In the genomic region with DNA sequence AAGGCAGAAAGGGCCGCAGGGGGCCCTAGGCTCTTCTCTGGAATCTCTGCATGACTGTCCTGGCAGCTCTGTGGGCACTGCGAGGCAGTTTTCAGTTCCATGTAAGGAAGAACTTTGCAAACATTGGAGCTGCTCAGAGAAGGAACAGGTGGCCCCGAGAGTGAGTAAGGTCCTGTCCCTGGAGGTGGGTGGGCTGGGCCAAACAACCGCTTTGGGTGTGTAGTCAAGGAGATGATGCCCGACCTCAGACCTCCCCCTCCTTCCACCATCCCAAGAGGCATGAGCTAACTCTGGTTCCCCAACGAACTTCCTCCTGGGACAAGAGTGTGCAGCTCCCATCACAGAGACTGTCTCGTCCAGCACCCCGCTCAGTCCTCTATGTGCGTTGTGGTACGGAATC, we compare ENCODE assay signal across 14 cellular contexts. TPM values are rescaled to one million over a fixed set of nuclear protein-coding genes. Genes with fewer than 3 reads are reported as not detected.
DNase-seq lines count a peak whose midpoint lies in the region; ATAC-seq and TF ChIP-seq lines count a peak whose summit lies in the region.
"Had no signal": no experiment of that assay in that cellular context is flagged by ENCODE, and none has a peak within 500 bp of the region (broad histone marks: within the 10 kb centered on the region; RNA-seq: fewer than 3 reads in every experiment).

No MANE protein-coding gene starts in this region.

- H3K4me3 ChIP-seq in HL-60 (replicated peaks; ENCODE audit: insufficient read depth, low read length) = no peak overlapping the region
- no peak overlapping the region for H3K4me3 ChIP-seq in right cardiac atrium (ENCODE audit: low read length)
- H3K4me3 ChIP-seq: dorsolateral prefrontal cortex had no signal

- intact Hi-C loops in right cardiac atrium (cut with DNase I) = no loop called here

- ATAC-seq in SK-N-SH treated with all-trans-retinoic acid at 6 μM for 48 hours (peak; percentile 6; the same call in 2 of the 3 replicates), right cardiac atrium (peak; percentile 54 to 60), HG03135 (IDR thresholded peaks at IDR 0.05; ENCODE audit: unreplicated experiment) (no peak)
- peak; percentile 60 to 63 for ATAC-seq in stimulated activated naive B cell treated with anti-CD40 and anti-IgM and Interleukin-4, amounts not matched to agents 10 μg/mL and 1 μg/mL and 100 μg/mL, for 72 hours (replicated peaks)
- ATAC-seq: activated CD8-positive, alpha-beta T cell treated with anti-CD3 and anti-CD28 coated beads, Interleukin-2, amount 10 ng/mL, durations not matched to agents 7 days and 5 days; activated naive CD4-positive, alpha-beta T cell treated with anti-CD3 and anti-CD28 coated beads, Interleukin-2, amount 50 U/mL, for 72 hours had no signal

- H3K27ac ChIP-seq in HL-60 (replicated peaks) (no peak overlapping the region; the same call in 1 of the 2 replicates), right cardiac atrium (ENCODE audit: low read length) (no peak overlapping the region)

- H3K4me1 ChIP-seq in right cardiac atrium (ENCODE audit: control insufficient read depth, insufficient read depth, low read length) = no peaks in the 10 kb centered on the region

- H3K4me3 Mint-ChIP-seq in stimulated activated naive B cell treated with anti-CD40 and anti-IgM and Interleukin-4, amounts not matched to agents 10 μg/mL and 1 μg/mL and 100 μg/mL, for 72 hours = peak overlapping the region; percentile 58 to 83
- H3K4me3 Mint-ChIP-seq: activated CD8-positive, alpha-beta T cell treated with anti-CD3 and anti-CD28 coated beads, Interleukin-2, amount 10 ng/mL, durations not matched to agents 7 days and 5 days had no signal

- no peaks in the 10 kb centered on the region for H3K36me3 Mint-ChIP-seq in stimulated activated naive B cell treated with anti-CD40 and anti-IgM and Interleukin-4, amounts not matched to agents 10 μg/mL and 1 μg/mL and 100 μg/mL, for 72 hours
- H3K36me3 Mint-ChIP-seq: activated naive CD4-positive, alpha-beta T cell treated with anti-CD3 and anti-CD28 coated beads, Interleukin-2, amount 50 U/mL, for 72 hours had no signal

- WGBS in right cardiac atrium = 64% methylated on average over 10 of the region's 10 CpGs

- no peaks in the 10 kb centered on the region for H3K9me3 Mint-ChIP-seq in stimulated activated naive B cell treated with anti-CD40 and anti-IgM and Interleukin-4, amounts not matched to agents 10 μg/mL and 1 μg/mL and 100 μg/mL, for 72 hours
- H3K9me3 Mint-ChIP-seq: activated naive CD4-positive, alpha-beta T cell treated with anti-CD3 and anti-CD28 coated beads, Interleukin-2, amount 50 U/mL, for 72 hours had no signal

- H3K27me3 Mint-ChIP-seq in stimulated activated naive B cell treated with anti-CD40 and anti-IgM and Interleukin-4, amounts not matched to agents 10 μg/mL and 1 μg/mL and 100 μg/mL, for 72 hours = peaks cover 6 to 8% of the 10 kb centered on the region in 2 donors

- DNase-seq in HL-60 (ENCODE audit: low read depth in 1 of 2, low spot score in 1 of 2) (peak; percentile 45 to 90), right cardiac atrium (peak; percentile 65 to 75 (median 65)), UCSD-AML1 (lab: John Stamatoyannopoulos, UW; ENCODE audit: unreplicated experiment) (no peak), KG1 (lab: John Stamatoyannopoulos, UW) (no peak)
- DNase-seq in stimulated activated naive B cell treated with anti-CD40 and anti-IgM and Interleukin-4, amounts not matched to agents 10 μg/mL and 1 μg/mL and 100 μg/mL, for 72 hours = peak; percentile 37
- no peak for DNase-seq in activated CD4-positive, alpha-beta T cell treated with anti-CD3 and anti-CD28 coated beads, Interleukin-2, amount 50 U/mL, for 4 hours
- DNase-seq: activated CD8-positive, alpha-beta T cell treated with anti-CD3 and anti-CD28 coated beads, Interleukin-2, amount 10 ng/mL, durations not matched to agents 7 days and 5 days; NCI-H2081; T-helper 2 cell had no signal

- TF ChIP-seq CTCF in HL-60 (IDR thresholded peaks at IDR 0.05; ENCODE audit: insufficient read depth, low read length) = no peak

- H3K27ac Mint-ChIP-seq in stimulated activated naive B cell treated with anti-CD40 and anti-IgM and Interleukin-4, amounts not matched to agents 10 μg/mL and 1 μg/mL and 100 μg/mL, for 72 hours = peak overlapping the region; percentile 89
- H3K27ac Mint-ChIP-seq: activated CD8-positive, alpha-beta T cell treated with anti-CD3 and anti-CD28 coated beads, Interleukin-2, amount 10 ng/mL, durations not matched to agents 7 days and 5 days had no signal

- H3K9me3 ChIP-seq in right cardiac atrium (ENCODE audit: control insufficient read depth, low read length) = no peaks in the 10 kb centered on the region

- peaks cover 35 to 45% of the 10 kb centered on the region in 2 donors for H3K4me1 Mint-ChIP-seq in stimulated activated naive B cell treated with anti-CD40 and anti-IgM and Interleukin-4, amounts not matched to agents 10 μg/mL and 1 μg/mL and 100 μg/mL, for 72 hours

- no peaks in the 10 kb centered on the region for H3K27me3 ChIP-seq in HL-60 (ENCODE audit: insufficient read depth, poor library complexity, severe bottlenecking)
- H3K27me3 ChIP-seq in right cardiac atrium (ENCODE audit: control insufficient read depth, insufficient read depth) = no peaks in the 10 kb centered on the region
- H3K27me3 ChIP-seq: dorsolateral prefrontal cortex had no signal

TF ChIP-seq in SK-N-SH treated with all-trans-retinoic acid at 6 μM for 48 hours, 23 proteins besides CTCF, POLR2A, EP300 and RAD21 (continues in another document):
- TF ChIP-seq CSDC2 (CRISPR knock-in tag; IDR thresholded peaks at IDR 0.05) (no peak), TOX (CRISPR knock-in tag; IDR thresholded peaks at IDR 0.05; ENCODE audit: borderline replicate concordance) (no peak), ZFP3 (CRISPR knock-in tag; IDR thresholded peaks at IDR 0.05) (no peak), BACH2 (CRISPR knock-in tag; IDR thresholded peaks at IDR 0.05; ENCODE audit: borderline replicate concordance) (no peak), PPARA (CRISPR knock-in tag; IDR thresholded peaks at IDR 0.05; ENCODE audit: borderline replicate concordance) (no peak), TCF4 (CRISPR knock-in tag; IDR thresholded peaks at IDR 0.05; ENCODE audit: borderline replicate concordance) (no peak), ZNF565 (CRISPR knock-in tag; conservative IDR thresholded peaks at IDR 0.05; ENCODE audit: low read depth) (no peak), SNAI2 (CRISPR knock-in tag; IDR thresholded peaks at IDR 0.05) (no peak), ZFP30 (CRISPR knock-in tag; IDR thresholded peaks at IDR 0.05) (no peak), ZNF70 (CRISPR knock-in tag; IDR thresholded peaks at IDR 0.05) (no peak), ZC3H10 (CRISPR knock-in tag; IDR thresholded peaks at IDR 0.05) (no peak), OSR1 (CRISPR knock-in tag; IDR thresholded peaks at IDR 0.05) (no peak), ESRRG (CRISPR knock-in tag; IDR thresholded peaks at IDR 0.05) (no peak)
- TF ChIP-seq, protein P1, sequence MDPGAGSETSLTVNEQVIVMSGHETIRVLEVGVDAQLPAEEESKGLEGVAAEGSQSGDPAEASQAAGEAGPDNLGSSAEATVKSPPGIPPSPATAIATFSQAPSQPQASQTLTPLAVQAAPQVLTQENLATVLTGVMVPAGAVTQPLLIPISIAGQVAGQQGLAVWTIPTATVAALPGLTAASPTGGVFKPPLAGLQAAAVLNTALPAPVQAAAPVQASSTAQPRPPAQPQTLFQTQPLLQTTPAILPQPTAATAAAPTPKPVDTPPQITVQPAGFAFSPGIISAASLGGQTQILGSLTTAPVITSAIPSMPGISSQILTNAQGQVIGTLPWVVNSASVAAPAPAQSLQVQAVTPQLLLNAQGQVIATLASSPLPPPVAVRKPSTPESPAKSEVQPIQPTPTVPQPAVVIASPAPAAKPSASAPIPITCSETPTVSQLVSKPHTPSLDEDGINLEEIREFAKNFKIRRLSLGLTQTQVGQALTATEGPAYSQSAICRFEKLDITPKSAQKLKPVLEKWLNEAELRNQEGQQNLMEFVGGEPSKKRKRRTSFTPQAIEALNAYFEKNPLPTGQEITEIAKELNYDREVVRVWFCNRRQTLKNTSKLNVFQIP (CRISPR knock-in tag; IDR thresholded peaks at IDR 0.05; ENCODE audit: borderline replicate concordance, low read depth) = no peak
- TF ChIP-seq, protein P2, sequence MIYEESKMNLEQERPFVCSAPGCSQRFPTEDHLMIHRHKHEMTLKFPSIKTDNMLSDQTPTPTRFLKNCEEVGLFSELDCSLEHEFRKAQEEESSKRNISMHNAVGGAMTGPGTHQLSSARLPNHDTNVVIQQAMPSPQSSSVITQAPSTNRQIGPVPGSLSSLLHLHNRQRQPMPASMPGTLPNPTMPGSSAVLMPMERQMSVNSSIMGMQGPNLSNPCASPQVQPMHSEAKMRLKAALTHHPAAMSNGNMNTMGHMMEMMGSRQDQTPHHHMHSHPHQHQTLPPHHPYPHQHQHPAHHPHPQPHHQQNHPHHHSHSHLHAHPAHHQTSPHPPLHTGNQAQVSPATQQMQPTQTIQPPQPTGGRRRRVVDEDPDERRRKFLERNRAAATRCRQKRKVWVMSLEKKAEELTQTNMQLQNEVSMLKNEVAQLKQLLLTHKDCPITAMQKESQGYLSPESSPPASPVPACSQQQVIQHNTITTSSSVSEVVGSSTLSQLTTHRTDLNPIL (CRISPR knock-in tag; IDR thresholded peaks at IDR 0.05; ENCODE audit: low read depth) = no peak
- TF ChIP-seq, protein P3, sequence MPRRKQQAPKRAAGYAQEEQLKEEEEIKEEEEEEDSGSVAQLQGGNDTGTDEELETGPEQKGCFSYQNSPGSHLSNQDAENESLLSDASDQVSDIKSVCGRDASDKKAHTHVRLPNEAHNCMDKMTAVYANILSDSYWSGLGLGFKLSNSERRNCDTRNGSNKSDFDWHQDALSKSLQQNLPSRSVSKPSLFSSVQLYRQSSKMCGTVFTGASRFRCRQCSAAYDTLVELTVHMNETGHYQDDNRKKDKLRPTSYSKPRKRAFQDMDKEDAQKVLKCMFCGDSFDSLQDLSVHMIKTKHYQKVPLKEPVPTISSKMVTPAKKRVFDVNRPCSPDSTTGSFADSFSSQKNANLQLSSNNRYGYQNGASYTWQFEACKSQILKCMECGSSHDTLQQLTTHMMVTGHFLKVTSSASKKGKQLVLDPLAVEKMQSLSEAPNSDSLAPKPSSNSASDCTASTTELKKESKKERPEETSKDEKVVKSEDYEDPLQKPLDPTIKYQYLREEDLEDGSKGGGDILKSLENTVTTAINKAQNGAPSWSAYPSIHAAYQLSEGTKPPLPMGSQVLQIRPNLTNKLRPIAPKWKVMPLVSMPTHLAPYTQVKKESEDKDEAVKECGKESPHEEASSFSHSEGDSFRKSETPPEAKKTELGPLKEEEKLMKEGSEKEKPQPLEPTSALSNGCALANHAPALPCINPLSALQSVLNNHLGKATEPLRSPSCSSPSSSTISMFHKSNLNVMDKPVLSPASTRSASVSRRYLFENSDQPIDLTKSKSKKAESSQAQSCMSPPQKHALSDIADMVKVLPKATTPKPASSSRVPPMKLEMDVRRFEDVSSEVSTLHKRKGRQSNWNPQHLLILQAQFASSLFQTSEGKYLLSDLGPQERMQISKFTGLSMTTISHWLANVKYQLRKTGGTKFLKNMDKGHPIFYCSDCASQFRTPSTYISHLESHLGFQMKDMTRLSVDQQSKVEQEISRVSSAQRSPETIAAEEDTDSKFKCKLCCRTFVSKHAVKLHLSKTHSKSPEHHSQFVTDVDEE (CRISPR knock-in tag; IDR thresholded peaks at IDR 0.05) = no peak

RNA-seq across cellular contexts. Expression of a gene that starts 20.5 kb away (rescaled TPM):
- 10 to 100 TPM; 16.5 to 31.6 (median 24.8) TPM for total RNA-seq in right cardiac atrium
- polyA plus RNA-seq in right cardiac atrium = 4.5 TPM
- total RNA-seq: activated CD8-positive, alpha-beta T cell treated with anti-CD3 and anti-CD28 coated beads, Interleukin-2, amount 10 ng/mL, durations not matched to agents 7 days and 5 days; glomerular endothelial cell had no signal

Comparison
In these comparisons a context has a peak if more than half of its experiments do, and no peak if none do; other contexts are left out.
1. DNase-seq: peak in HL-60 (2 of 2), right cardiac atrium (3 of 3) and stimulated activated naive B cell treated with anti-CD40 and anti-IgM and Interleukin-4, amounts not matched to agents 10 μg/mL and 1 μg/mL and 100 μg/mL, for 72 hours (single experiment); none in activated CD4-positive, alpha-beta T cell treated with anti-CD3 and anti-CD28 coated beads, Interleukin-2, amount 50 U/mL, for 4 hours (0 of 2), UCSD-AML1 (single experiment) and KG1 (single experiment).